In the genomic region with DNA sequence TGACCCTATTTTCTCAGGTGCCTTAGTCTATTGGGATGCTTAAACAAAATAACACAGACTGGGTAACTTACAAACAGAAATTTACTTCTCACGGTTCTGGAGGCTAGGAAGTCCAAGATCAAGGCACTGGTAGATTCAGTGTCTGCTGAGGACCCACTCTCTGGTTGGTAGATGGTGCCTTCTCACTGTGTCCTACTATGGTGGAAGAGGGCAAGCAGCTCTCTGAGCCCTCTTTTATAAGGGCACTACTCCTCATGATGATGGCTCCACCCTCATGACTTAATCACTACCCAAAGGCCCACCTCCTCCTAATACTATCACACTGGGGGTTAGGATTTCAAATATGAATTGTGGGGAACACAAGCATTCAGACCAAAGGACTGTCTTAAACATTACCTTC, we compare ENCODE assay signal across 27 cellular contexts. TPM values are rescaled to one million over a fixed set of nuclear protein-coding genes. Genes with fewer than 3 reads are reported as not detected.
DNase-seq lines count a peak whose midpoint lies in the region; ATAC-seq and TF ChIP-seq lines count a peak whose summit lies in the region.
"Had no signal": no experiment of that assay in that cellular context is flagged by ENCODE, and none has a peak within 500 bp of the region (broad histone marks: within the 10 kb centered on the region; RNA-seq: fewer than 3 reads in every experiment).

No MANE protein-coding gene starts in this region.

- no TSS peak for BruUV-seq in Panc1 (replicated peaks; lab: Mats Ljungman, UMichigan)

- H3K4me3 ChIP-seq in GM06990 (replicated peaks; ENCODE audit: low read depth, low read length), result peak overlapping the region; percentile 35
- no peak overlapping the region for H3K4me3 ChIP-seq in Panc1 (ENCODE audit: low read depth in 2 of 2, low read length in 2 of 2)
- no peak overlapping the region for H3K4me3 ChIP-seq in CD8-positive, alpha-beta memory T cell (ENCODE audit: low read length)
- H3K4me3 ChIP-seq: breast epithelium, smooth muscle cell, suprapubic skin had no signal

- peak overlapping the region; percentile 0 for H3K27ac Mint-ChIP-seq in progenitor cell of endocrine pancreas
- H3K27ac Mint-ChIP-seq in CD8-positive, alpha-beta memory T cell, result peak overlapping the region in 1 of 8 donors; percentile 39
- H3K27ac Mint-ChIP-seq in activated CD4-positive, alpha-beta T cell treated with anti-CD3 and anti-CD28 coated beads for 36 hours, result no peak overlapping the region
- H3K27ac Mint-ChIP-seq: activated CD4-positive, alpha-beta memory T cell treated with anti-CD3 and anti-CD28 coated beads, Interleukin-2, amount 10 ng/mL, durations not matched to agents 7 days and 5 days; natural killer cell; T-cell had no signal

- no peak overlapping the region for H3K4me3 Mint-ChIP-seq in progenitor cell of endocrine pancreas (ENCODE audit: low read depth)
- no peak overlapping the region for H3K4me3 Mint-ChIP-seq in CD8-positive, alpha-beta memory T cell
- H3K4me3 Mint-ChIP-seq in activated CD4-positive, alpha-beta T cell treated with anti-CD3 and anti-CD28 coated beads for 36 hours, result no peak overlapping the region
- H3K4me3 Mint-ChIP-seq: activated CD4-positive, alpha-beta memory T cell treated with anti-CD3 and anti-CD28 coated beads, Interleukin-2, amount 10 ng/mL, durations not matched to agents 7 days and 5 days; CD14-positive monocyte; natural killer cell; T-cell had no signal

- no peak for ATAC-seq in Panc1
- ATAC-seq in activated CD4-positive, alpha-beta T cell treated with anti-CD3 and anti-CD28 coated beads for 36 hours, result no peak
- ATAC-seq: natural killer cell, T-cell had no signal

- in situ Hi-C loops in Panc1 (cut with HindIII; ENCODE audit: low pct_unique_long_range_greater_than_20kb, low sequenced_read_pairs), result no loop called here

- CTCF ChIA-PET in Panc1 (lab: Charles Lee), result no interaction called here
- CTCF ChIA-PET in CD8-positive, alpha-beta memory T cell (lab: Charles Lee), result interaction anchor here (1.1 kb wide), 1 partner anchor 351 kb away, joined by 3 read pairs; no protein-coding TSS in a partner anchor
- CTCF ChIA-PET in activated CD4-positive, alpha-beta T cell treated with anti-CD3 and anti-CD28 coated beads for 36 hours (lab: Charles Lee), result interaction anchor here (0.8 kb wide), 1 partner anchor 1503 kb away, joined by 3 read pairs; no protein-coding TSS in a partner anchor

- peaks cover 16% of the 10 kb centered on the region for H3K36me3 Mint-ChIP-seq in progenitor cell of endocrine pancreas (ENCODE audit: insufficient read depth)
- peaks cover 0 to 8% (median 2%) of the 10 kb centered on the region in 3 donors for H3K36me3 Mint-ChIP-seq in CD8-positive, alpha-beta memory T cell
- no peaks in the 10 kb centered on the region for H3K36me3 Mint-ChIP-seq in activated CD4-positive, alpha-beta T cell treated with anti-CD3 and anti-CD28 coated beads for 36 hours (ENCODE audit: low read depth)
- H3K36me3 Mint-ChIP-seq: natural killer cell had no signal

- H3K27ac ChIP-seq in Panc1 (ENCODE audit: low read length), result peak overlapping the region; percentile 67
- H3K27ac ChIP-seq in CD8-positive, alpha-beta memory T cell (ENCODE audit: low read depth, low read length), result no peak overlapping the region
- H3K27ac ChIP-seq: breast epithelium, epithelial cell of prostate, HL-60, suprapubic skin had no signal

- intact Hi-C loops in Panc1 (cut with micrococcal nuclease; ENCODE audit: unreplicated experiment), result no loop called here
- intact Hi-C loops in activated CD4-positive, alpha-beta T cell treated with anti-CD3 and anti-CD28 coated beads for 36 hours (cut with DNase I, micrococcal nuclease), result no loop called here

- DNase-seq in GM06990 (ENCODE audit: extremely low read depth, insufficient read length) (no peak), Panc1 (ENCODE audit: low read depth, low spot score) (no peak), progenitor cell of endocrine pancreas (ENCODE audit: low spot score, unreplicated experiment) (no peak), activated gamma-delta T cell (lab: John Stamatoyannopoulos, UW) (no peak), NCI-H748 (lab: John Stamatoyannopoulos, UW; ENCODE audit: unreplicated experiment) (no peak)
- no peak for DNase-seq in CD8-positive, alpha-beta memory T cell
- DNase-seq in activated CD4-positive, alpha-beta T cell treated with anti-CD3 and anti-CD28 coated beads for 36 hours, result no peak
- DNase-seq: activated CD4-positive, alpha-beta memory T cell treated with anti-CD3 and anti-CD28 coated beads, Interleukin-2, amount 10 ng/mL, durations not matched to agents 7 days and 5 days; activated CD8-positive, alpha-beta memory T cell treated with anti-CD3 and anti-CD28 coated beads, Interleukin-2, amount 50 U/mL, for 48 hours; activated naive CD4-positive, alpha-beta T cell treated with anti-CD3 and anti-CD28 coated beads, Interleukin-2, amount 50 U/mL, for 16 hours; head of caudate nucleus; kidney; natural killer cell; NCI-H1048; NCI-H187; NCI-H524; NK-92 treated with Interleukin-12 subunit alpha and Interleukin-12 subunit beta, amount 100 ng/mL, for 24 hours; occipital lobe; retina; T-cell had no signal

- H3K27me3 ChIP-seq in GM06990 (replicated peaks; ENCODE audit: control insufficient read depth, insufficient read depth, low read length) (no peaks in the 10 kb centered on the region), Panc1 (ENCODE audit: control insufficient read depth, insufficient read depth, low read length) (no peaks in the 10 kb centered on the region)
- no peaks in the 10 kb centered on the region for H3K27me3 ChIP-seq in CD8-positive, alpha-beta memory T cell (ENCODE audit: insufficient read depth, low read length, poor library complexity, severe bottlenecking)
- H3K27me3 ChIP-seq: breast epithelium, suprapubic skin had no signal

- no peaks in the 10 kb centered on the region for H3K36me3 ChIP-seq in GM06990 (ENCODE audit: control insufficient read depth, insufficient read depth, low read length)
- H3K36me3 ChIP-seq in Panc1 (ENCODE audit: control insufficient read depth, insufficient read depth, low read length), result no peaks in the 10 kb centered on the region
- no peaks in the 10 kb centered on the region for H3K36me3 ChIP-seq in CD8-positive, alpha-beta memory T cell (ENCODE audit: insufficient read depth, low read length)
- H3K36me3 ChIP-seq: breast epithelium had no signal

- TF ChIP-seq POLR2A in GM18526 (IDR thresholded peaks at IDR 0.05; ENCODE audit: extremely low read depth, insufficient read length), result peak; percentile 51

- H3K4me1 Mint-ChIP-seq in progenitor cell of endocrine pancreas (ENCODE audit: low read depth), result peaks cover 14% of the 10 kb centered on the region
- H3K4me1 Mint-ChIP-seq in CD8-positive, alpha-beta memory T cell, result peaks cover 5 to 8% (median 7%) of the 10 kb centered on the region in 3 donors
- H3K4me1 Mint-ChIP-seq in activated CD4-positive, alpha-beta T cell treated with anti-CD3 and anti-CD28 coated beads for 36 hours, result peaks cover 10% of the 10 kb centered on the region

- H3K4me1 ChIP-seq in Panc1 (ENCODE audit: control insufficient read depth, insufficient read depth, low read length), result peaks cover 15% of the 10 kb centered on the region
- H3K4me1 ChIP-seq in CD8-positive, alpha-beta memory T cell (ENCODE audit: insufficient read depth, low read length), result no peaks in the 10 kb centered on the region
- H3K4me1 ChIP-seq: breast epithelium had no signal

- POLR2A ChIA-PET in Panc1 (lab: Charles Lee), result no interaction called here
- POLR2A ChIA-PET in CD8-positive, alpha-beta memory T cell (lab: Charles Lee), result no interaction called here
- POLR2A ChIA-PET in activated CD4-positive, alpha-beta T cell treated with anti-CD3 and anti-CD28 coated beads for 36 hours (lab: Charles Lee), result no interaction called here

- no peaks in the 10 kb centered on the region for H3K27me3 Mint-ChIP-seq in progenitor cell of endocrine pancreas
- no peaks in the 10 kb centered on the region for H3K27me3 Mint-ChIP-seq in CD8-positive, alpha-beta memory T cell
- H3K27me3 Mint-ChIP-seq in activated CD4-positive, alpha-beta T cell treated with anti-CD3 and anti-CD28 coated beads for 36 hours, result no peaks in the 10 kb centered on the region
- H3K27me3 Mint-ChIP-seq: activated CD4-positive, alpha-beta memory T cell treated with anti-CD3 and anti-CD28 coated beads, Interleukin-2, amount 10 ng/mL, durations not matched to agents 7 days and 5 days; T-cell had no signal

- no peaks in the 10 kb centered on the region for H3K9me3 ChIP-seq in Panc1 (ENCODE audit: control insufficient read depth, insufficient read depth, low read depth, low read length)
- H3K9me3 ChIP-seq in CD8-positive, alpha-beta memory T cell (ENCODE audit: low read length), result no peaks in the 10 kb centered on the region
- H3K9me3 ChIP-seq: breast epithelium, suprapubic skin had no signal

- H3K9me3 Mint-ChIP-seq in progenitor cell of endocrine pancreas (ENCODE audit: low read depth), result no peaks in the 10 kb centered on the region
- H3K9me3 Mint-ChIP-seq in CD8-positive, alpha-beta memory T cell, result no peaks in the 10 kb centered on the region
- no peaks in the 10 kb centered on the region for H3K9me3 Mint-ChIP-seq in activated CD4-positive, alpha-beta T cell treated with anti-CD3 and anti-CD28 coated beads for 36 hours (ENCODE audit: low read depth)
- H3K9me3 Mint-ChIP-seq: activated CD4-positive, alpha-beta memory T cell treated with anti-CD3 and anti-CD28 coated beads, Interleukin-2, amount 10 ng/mL, durations not matched to agents 7 days and 5 days; CD14-positive monocyte; natural killer cell; T-cell had no signal

- TF ChIP-seq CTCF in GM06990 (IDR thresholded peaks at IDR 0.05; ENCODE audit: insufficient read depth, low read length, poor library complexity, severe bottlenecking) (no peak), Panc1 (IDR thresholded peaks at IDR 0.05) (no peak), progenitor cell of endocrine pancreas (IDR thresholded peaks at IDR 0.05; ENCODE audit: unreplicated experiment) (no peak)

RNA-seq across cellular contexts. Expression of gene SMIM14, which starts 11.8 kb away (rescaled TPM):
- total RNA-seq in Panc1 (2021; ENCODE audit: unreplicated experiment) (48.2 TPM), progenitor cell of endocrine pancreas (61.0 and 70.1 TPM in 2 replicates)
- polyA plus RNA-seq in Panc1 (2012; ENCODE audit: insufficient read length), result 35.3 TPM
- 1 to 10 TPM; 2.2 TPM for total RNA-seq in CD8-positive, alpha-beta memory T cell
- 46.4 TPM for polyA plus RNA-seq in CD8-positive, alpha-beta memory T cell
- 1 to 10 TPM; 1.4 to 2.0 TPM for total RNA-seq in activated CD4-positive, alpha-beta T cell treated with anti-CD3 and anti-CD28 coated beads for 36 hours

Comparison
In these comparisons a context has a peak if more than half of its experiments do, and no peak if none do; other contexts are left out.
1. RNA of gene SMIM14, which starts 11.8 kb away (total RNA-seq): 61.0 to 70.1 TPM in progenitor cell of endocrine pancreas and 48.2 TPM in Panc1 (single experiment); 2.2 TPM in CD8-positive, alpha-beta memory T cell and 1.4 to 2.0 TPM in activated CD4-positive, alpha-beta T cell treated with anti-CD3 and anti-CD28 coated beads for 36 hours; every median in the first group is over 10 times any median in the second.